8 cellular contexts compared by ENCODE assay signal in genomic region chr2:3423492-3424170, GRCh38. TPM values are rescaled to one million over a fixed set of nuclear protein-coding genes. Genes with fewer than 3 reads are reported as not detected.
DNase-seq lines count a peak whose midpoint lies in the region; ATAC-seq and TF ChIP-seq lines count a peak whose summit lies in the region.

No MANE protein-coding gene starts in this region.

- H3K4me3 ChIP-seq in GM12865 (ENCODE audit: low read depth, low read length) = no peak overlapping the region

- peak; percentile 55 for ATAC-seq in Right ventricle myocardium inferior
- peak; percentile 78 for ATAC-seq in sciatic nerve
- ATAC-seq in GM21825 (IDR thresholded peaks at IDR 0.05; ENCODE audit: unreplicated experiment) = no peak
- no peak for ATAC-seq in HG02981 (IDR thresholded peaks at IDR 0.05; ENCODE audit: unreplicated experiment)

- TF ChIP-seq CTCF in GM12865 (IDR thresholded peaks at IDR 0.05; ENCODE audit: insufficient read depth, low read depth, low read length, missing control alignments) = peak; percentile 95

- DNase-seq in GM12865 (ENCODE audit: low read depth) (peak; percentile 62), HS-27A (ENCODE audit: low read depth) (peak; percentile 9), SK-N-DZ (ENCODE audit: low spot score) (peak; percentile 65), Right ventricle myocardium inferior (ENCODE audit: missing footprints) (peak; percentile 83), sciatic nerve (ENCODE audit: low spot score) (peak; percentile 88)
- DNase-seq in activated naive CD4-positive, alpha-beta T cell (lab: John Stamatoyannopoulos, UW) = peak; percentile 48 to 70 (median 62)

- intact Hi-C loops in Right ventricle myocardium inferior (cut with DNase I) = loop anchor here (2.0 to 5.0 kb wide), 2 partner anchors 37 to 229 kb away; no protein-coding TSS in a partner anchor
- intact Hi-C loops in sciatic nerve (cut with DNase I) = no loop called here

RNA-seq across cellular contexts. Expression of gene TRAPPC12, which starts 44.1 kb away (rescaled TPM):
- 48.4 and 55.8 TPM in 2 replicates for polyA plus RNA-seq in SK-N-DZ (2014; cell fraction: cytosol; rRNA removed)
- 69.0 and 75.0 TPM in 2 replicates for polyA plus RNA-seq in SK-N-DZ (2014; cell fraction: nucleus; rRNA removed)
- total RNA-seq in Right ventricle myocardium inferior = 110 TPM
- 139 TPM for total RNA-seq in sciatic nerve

RNA-seq across cellular contexts. Expression of gene EIPR1, which starts 46.0 kb away (rescaled TPM):
- polyA plus RNA-seq in SK-N-DZ (2014; cell fraction: cytosol; rRNA removed) = 94.9 and 106 TPM in 2 replicates
- polyA plus RNA-seq in SK-N-DZ (2014; cell fraction: nucleus; rRNA removed) = 55.8 and 80.5 TPM in 2 replicates
- total RNA-seq in Right ventricle myocardium inferior (10.2 TPM), sciatic nerve (14.7 TPM)

Comparison
In these comparisons a context has a peak if more than half of its experiments do, and no peak if none do; other contexts are left out.
1. DNase-seq: peak in every context shown above with its lines; median percentile 88 in sciatic nerve; 83 in Right ventricle myocardium inferior; 65 in SK-N-DZ; 62 in activated naive CD4-positive, alpha-beta T cell; 62 in GM12865; 9 in HS-27A.
2. ATAC-seq: peak in Right ventricle myocardium inferior (single experiment) and sciatic nerve (single experiment); none in GM21825 (single experiment) and HG02981 (single experiment).